In genomic region chr2:207746131-207746530, GRCh38 we compare ENCODE assay signal across 8 cellular contexts. TPM values are rescaled to one million over a fixed set of nuclear protein-coding genes. Genes with fewer than 3 reads are reported as not detected.
DNase-seq lines count a peak whose midpoint lies in the region; ATAC-seq and TF ChIP-seq lines count a peak whose summit lies in the region.

No MANE protein-coding gene starts in this region.

- TF ChIP-seq CTCF in foreskin fibroblast (IDR thresholded peaks at IDR 0.05; ENCODE audit: low read depth, low read length): peak; percentile 96
- peak in 2 of 3 donors; percentile 24 to 29 for TF ChIP-seq CTCF in omental fat pad (IDR thresholded peaks at IDR 0.05)

- intact Hi-C loops in posterior vena cava (cut with DNase I): loop anchor here in 1 of 2 donors (10.0 kb wide), 1 partner anchor 329 kb away; no protein-coding TSS in a partner anchor

- H3K4me3 ChIP-seq in foreskin fibroblast (ENCODE audit: low read depth in 1 of 2, low read length in 2 of 2): no peak overlapping the region

- ATAC-seq in GM19328 (IDR thresholded peaks at IDR 0.05; ENCODE audit: unreplicated experiment): peak; percentile 84
- peak; percentile 79 for ATAC-seq in HG03280 (IDR thresholded peaks at IDR 0.05; ENCODE audit: unreplicated experiment)
- ATAC-seq in omental fat pad (ENCODE audit: low FRiP score): no peak

- DNase-seq in DMS153 treated with DMSO at 0.1 percent for 48 hours (lab: John Stamatoyannopoulos, UW; ENCODE audit: unreplicated experiment): peak; percentile 74
- peak; percentile 46 for DNase-seq in NCI-H345 (lab: John Stamatoyannopoulos, UW)
- DNase-seq in activated CD4-positive, alpha-beta T cell treated with anti-CD3 and anti-CD28 coated beads, Interleukin-2, amount 50 U/mL, for 48 hours: peak; percentile 37 to 53
- DNase-seq in foreskin fibroblast: peak; percentile 60 to 86
- no peak for DNase-seq in omental fat pad (ENCODE audit: low spot score)
- no peak for DNase-seq in posterior vena cava (ENCODE audit: low spot score)

RNA-seq across cellular contexts. Expression of gene FZD5, which starts 23.6 kb away (rescaled TPM):
- total RNA-seq in omental fat pad (10 to 100 TPM in 3 of 4 donors, 1 to 10 TPM in 1; 7.1 to 21.7 (median 18.1) TPM), posterior vena cava (1 to 10 TPM; 3.4 to 3.7 TPM)

RNA-seq across cellular contexts. Expression of gene CCNYL1, which starts 34.7 kb away (rescaled TPM):
- total RNA-seq in omental fat pad (10 to 100 TPM; 23.2 to 58.4 (median 26.0) TPM), posterior vena cava (10 to 100 TPM; 17.8 to 34.5 TPM)

Comparison
In these comparisons a context has a peak if more than half of its experiments do, and no peak if none do; other contexts are left out.
1. DNase-seq: peak in DMS153 treated with DMSO at 0.1 percent for 48 hours (single experiment), NCI-H345 (single experiment), activated CD4-positive, alpha-beta T cell treated with anti-CD3 and anti-CD28 coated beads, Interleukin-2, amount 50 U/mL, for 48 hours (2 of 2) and foreskin fibroblast (2 of 2); none in omental fat pad (single experiment) and posterior vena cava (single experiment).